Comparison of ENCODE assay signal across 12 cellular contexts in the genomic region with DNA sequence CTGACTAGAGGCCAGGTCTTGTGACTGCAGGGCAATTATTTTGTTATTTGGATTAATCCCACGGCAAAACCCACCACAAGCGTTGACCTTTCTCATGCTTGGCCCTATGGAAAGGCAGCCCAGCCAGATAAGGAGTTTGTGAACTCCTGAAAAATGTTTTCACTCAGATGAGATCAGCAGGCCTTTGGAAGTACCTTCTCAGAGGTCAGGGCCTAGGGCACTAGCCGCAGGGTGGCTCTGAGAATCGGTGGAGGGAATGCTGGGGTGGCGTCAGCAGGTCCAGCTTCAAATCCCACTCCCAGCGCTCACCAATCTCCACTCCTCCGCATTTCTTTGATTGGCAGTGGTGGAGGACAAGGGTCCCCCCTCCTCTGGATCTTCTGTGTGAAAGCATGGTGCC.
DNase-seq lines count a peak whose midpoint lies in the region; ATAC-seq and TF ChIP-seq lines count a peak whose summit lies in the region.
"Had no signal": no experiment of that assay in that cellular context is flagged by ENCODE, and none has a peak within 500 bp of the region (broad histone marks: within the 10 kb centered on the region; RNA-seq: fewer than 3 reads in every experiment).

No MANE protein-coding gene starts in this region.

- no peak for TF ChIP-seq CTCF in retinal pigment epithelial cell (conservative IDR thresholded peaks at IDR 0.05; ENCODE audit: low read depth, low read length)

- no peak overlapping the region for H3K4me3 ChIP-seq in retinal pigment epithelial cell (ENCODE audit: low read length)
- H3K4me3 ChIP-seq: BLaER1 had no signal

- ATAC-seq in Right ventricle myocardium superior (ENCODE audit: poor library complexity): no peak
- no peak for ATAC-seq in stimulated activated naive CD8-positive, alpha-beta T cell treated with anti-CD3 and anti-CD28 coated beads, Interleukin-15, Interleukin-2, amounts not matched to agents 100 U/mL and 50 U/mL, for 24 hours
- ATAC-seq: HCT116 had no signal

- intact Hi-C loops in cardiac septum (cut with DNase I) (no loop called here), Right ventricle myocardium superior (cut with DNase I) (no loop called here)

- DNase-seq in cardiac septum (ENCODE audit: low spot score) (peak; percentile 10), Right ventricle myocardium superior (no peak), islet precursor cell (peak; percentile 56), retinal pigment epithelial cell (ENCODE audit: low read depth) (peak; percentile 7)
- DNase-seq in stimulated activated CD4-positive, alpha-beta T cell treated with anti-CD3 and anti-CD28 coated beads, Interleukin-2, amount 100 ng/mL, for 24 hours: no peak
- no peak for DNase-seq in activated naive CD4-positive, alpha-beta T cell treated with anti-CD3 and anti-CD28 coated beads, Interleukin-2, amount 50 U/mL, for 16 hours
- no peak for DNase-seq in stimulated activated naive CD8-positive, alpha-beta T cell treated with anti-CD3 and anti-CD28 coated beads, Interleukin-15, Interleukin-2, amounts not matched to agents 100 U/mL and 50 U/mL, for 24 hours
- DNase-seq: 8988T; AML-193; CD4-positive, CD25-positive, alpha-beta regulatory T cell had no signal

Comparison
In these comparisons a context has a peak if more than half of its experiments do, and no peak if none do; other contexts are left out.
1. DNase-seq: peak in cardiac septum (single experiment), islet precursor cell (single experiment) and retinal pigment epithelial cell (single experiment); none in Right ventricle myocardium superior (single experiment), stimulated activated CD4-positive, alpha-beta T cell treated with anti-CD3 and anti-CD28 coated beads, Interleukin-2, amount 100 ng/mL, for 24 hours (0 of 2), activated naive CD4-positive, alpha-beta T cell treated with anti-CD3 and anti-CD28 coated beads, Interleukin-2, amount 50 U/mL, for 16 hours (single experiment) and stimulated activated naive CD8-positive, alpha-beta T cell treated with anti-CD3 and anti-CD28 coated beads, Interleukin-15, Interleukin-2, amounts not matched to agents 100 U/mL and 50 U/mL, for 24 hours (single experiment).